In genomic region chr9:120920495-120921178, GRCh38 we compare ENCODE assay signal across 10 cellular contexts. TPM values are rescaled to one million over a fixed set of nuclear protein-coding genes. Genes with fewer than 3 reads are reported as not detected.
DNase-seq lines count a peak whose midpoint lies in the region; ATAC-seq and TF ChIP-seq lines count a peak whose summit lies in the region.
"Had no signal": no experiment of that assay in that cellular context is flagged by ENCODE, and none has a peak within 500 bp of the region (broad histone marks: within the 10 kb centered on the region; RNA-seq: fewer than 3 reads in every experiment).

No MANE protein-coding gene starts in this region.

- intact Hi-C loops in right cardiac atrium (cut with DNase I): no loop called here

- TF ChIP-seq CTCF in VCaP (conservative IDR thresholded peaks at IDR 0.05): no peak

- H3K36me3 ChIP-seq in urinary bladder (ENCODE audit: insufficient read depth): no peaks in the 10 kb centered on the region

- H3K9me3 ChIP-seq in right cardiac atrium (ENCODE audit: control insufficient read depth, low read length): no peaks in the 10 kb centered on the region

- H3K27ac ChIP-seq in VCaP: peak overlapping the region; percentile 19; the same call in 1 of the 2 replicates
- H3K27ac ChIP-seq in right cardiac atrium (ENCODE audit: low read length): peak overlapping the region; percentile 93
- peak overlapping the region; percentile 71 for H3K27ac ChIP-seq in urinary bladder (ENCODE audit: low read depth)

- H3K4me1 ChIP-seq in right cardiac atrium (ENCODE audit: control insufficient read depth, insufficient read depth, low read length) (peaks cover 20% of the 10 kb centered on the region), urinary bladder (ENCODE audit: insufficient read depth) (no peaks in the 10 kb centered on the region)

- H3K4me3 ChIP-seq in right cardiac atrium (ENCODE audit: low read length) (no peak overlapping the region), urinary bladder (ENCODE audit: low read depth, low read length) (no peak overlapping the region)

- WGBS in right cardiac atrium: 66% methylated on average over 4 of the region's 4 CpGs
- 74% methylated on average over 4 of the region's 4 CpGs for WGBS in urinary bladder

- no peaks in the 10 kb centered on the region for H3K27me3 ChIP-seq in right cardiac atrium (ENCODE audit: control insufficient read depth, insufficient read depth)

- peak; percentile 33 to 55 for DNase-seq in stimulated activated CD4-positive, alpha-beta T cell treated with anti-CD3 and anti-CD28 coated beads, Interleukin-1b, Interleukin-23, amount 100 ng/mL, for 4 hours (ENCODE audit: low read depth in 2 of 2)
- no peak for DNase-seq in stimulated activated CD4-positive, alpha-beta T cell treated with anti-CD3 and anti-CD28 coated beads, Interleukin-12 subunit alpha, Interleukin-12 subunit beta, amount 100 ng/mL, for 4 hours
- DNase-seq in right cardiac atrium (no peak), GOT3 (lab: John Stamatoyannopoulos, UW) (no peak)
- DNase-seq: DMS153, SHP77 treated with DMSO at 0.1 percent for 48 hours had no signal

- ATAC-seq in right cardiac atrium (no peak), GM21737 (IDR thresholded peaks at IDR 0.05; ENCODE audit: unreplicated experiment) (no peak), HG03521 (IDR thresholded peaks at IDR 0.05; ENCODE audit: unreplicated experiment) (no peak)

RNA-seq across cellular contexts. Expression of gene TRAF1, which starts 6.0 kb away (rescaled TPM):
- total RNA-seq in right cardiac atrium (1 to 10 TPM; 4.1 to 6.1 (median 5.1) TPM), urinary bladder (4.5 TPM)
- polyA plus RNA-seq in right cardiac atrium (3.9 TPM), urinary bladder (5.3 TPM)

RNA-seq across cellular contexts. Expression of gene PHF19, which starts 43.6 kb away (rescaled TPM):
- total RNA-seq in right cardiac atrium (10 to 100 TPM; 16.0 to 21.3 (median 19.7) TPM), urinary bladder (36.6 TPM)
- polyA plus RNA-seq in right cardiac atrium (16.2 TPM), urinary bladder (44.6 TPM)

Comparison
In these comparisons a context has a peak if more than half of its experiments do, and no peak if none do; other contexts are left out.
1. DNase-seq: peak in stimulated activated CD4-positive, alpha-beta T cell treated with anti-CD3 and anti-CD28 coated beads, Interleukin-1b, Interleukin-23, amount 100 ng/mL, for 4 hours (2 of 2); none in stimulated activated CD4-positive, alpha-beta T cell treated with anti-CD3 and anti-CD28 coated beads, Interleukin-12 subunit alpha, Interleukin-12 subunit beta, amount 100 ng/mL, for 4 hours (single experiment), right cardiac atrium (0 of 3) and GOT3 (single experiment).
2. H3K27ac ChIP-seq: peak in every context shown above with its lines; median percentile 93 in right cardiac atrium; 71 in urinary bladder; 19 in VCaP.